ENCODE assay signal across 1 cellular context in the genomic region with DNA sequence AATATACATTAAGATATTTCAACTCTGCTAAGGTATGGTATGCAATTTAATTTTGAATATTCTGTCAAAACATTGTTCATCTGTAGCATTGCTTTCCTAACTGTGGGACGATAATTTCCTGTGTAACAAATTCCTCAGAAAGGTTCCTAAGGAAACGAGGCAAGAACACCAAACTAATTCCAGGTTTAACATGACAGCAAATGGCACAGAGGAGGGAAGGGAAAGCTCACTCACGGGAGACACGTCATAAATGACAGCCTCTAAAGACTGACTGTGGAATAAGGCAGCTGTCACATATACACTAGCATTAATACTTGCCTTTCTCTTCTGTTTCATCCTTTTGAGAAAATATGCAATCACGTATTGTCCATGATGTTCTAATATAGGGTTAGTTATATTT.
TF ChIP-seq lines count a peak whose summit lies in the region.

No MANE protein-coding gene starts in this region.

TF ChIP-seq in IMR-90, 13 proteins besides CTCF, POLR2A, EP300 and RAD21:
- TF ChIP-seq, protein P1, sequence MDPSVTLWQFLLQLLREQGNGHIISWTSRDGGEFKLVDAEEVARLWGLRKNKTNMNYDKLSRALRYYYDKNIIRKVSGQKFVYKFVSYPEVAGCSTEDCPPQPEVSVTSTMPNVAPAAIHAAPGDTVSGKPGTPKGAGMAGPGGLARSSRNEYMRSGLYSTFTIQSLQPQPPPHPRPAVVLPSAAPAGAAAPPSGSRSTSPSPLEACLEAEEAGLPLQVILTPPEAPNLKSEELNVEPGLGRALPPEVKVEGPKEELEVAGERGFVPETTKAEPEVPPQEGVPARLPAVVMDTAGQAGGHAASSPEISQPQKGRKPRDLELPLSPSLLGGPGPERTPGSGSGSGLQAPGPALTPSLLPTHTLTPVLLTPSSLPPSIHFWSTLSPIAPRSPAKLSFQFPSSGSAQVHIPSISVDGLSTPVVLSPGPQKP (IDR thresholded peaks at IDR 0.05; ENCODE audit: borderline replicate concordance, low read depth, low read length) = no peak
- TF ChIP-seq CHD1 (IDR thresholded peaks at IDR 0.05; ENCODE audit: low read depth, low read length) (no peak), MAFK (IDR thresholded peaks at IDR 0.05; ENCODE audit: low read depth, low read length) (no peak)
- TF ChIP-seq, protein P2, sequence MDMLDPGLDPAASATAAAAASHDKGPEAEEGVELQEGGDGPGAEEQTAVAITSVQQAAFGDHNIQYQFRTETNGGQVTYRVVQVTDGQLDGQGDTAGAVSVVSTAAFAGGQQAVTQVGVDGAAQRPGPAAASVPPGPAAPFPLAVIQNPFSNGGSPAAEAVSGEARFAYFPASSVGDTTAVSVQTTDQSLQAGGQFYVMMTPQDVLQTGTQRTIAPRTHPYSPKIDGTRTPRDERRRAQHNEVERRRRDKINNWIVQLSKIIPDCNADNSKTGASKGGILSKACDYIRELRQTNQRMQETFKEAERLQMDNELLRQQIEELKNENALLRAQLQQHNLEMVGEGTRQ (IDR thresholded peaks at IDR 0.05; ENCODE audit: low read depth, low read length) = no peak
